20 cellular contexts compared by ENCODE assay signal in genomic region chr4:117156806-117157205, GRCh38.
"Had no signal": no experiment of that assay in that cellular context is flagged by ENCODE, and none has a peak within 500 bp of the region (broad histone marks: within the 10 kb centered on the region; RNA-seq: fewer than 3 reads in every experiment).

No MANE protein-coding gene starts in this region.

- H3K4me3 ChIP-seq: coronary artery, heart left ventricle, psoas muscle, sigmoid colon, skin epidermis, stomach, thoracic aorta, transverse colon had no signal

- H3K27ac ChIP-seq: coronary artery, heart left ventricle, neutrophil, psoas muscle, sigmoid colon, skin epidermis, stomach, thoracic aorta, transverse colon had no signal

- DNase-seq: effector CD4-positive, alpha-beta T cell; endodermal cell; heart left ventricle; hippocampal formation; left colon; left ventricle myocardium superior; naive thymus-derived CD4-positive, alpha-beta T cell; nephron progenitor cell; psoas muscle; retina; sigmoid colon; stimulated activated CD4-positive, alpha-beta T cell treated with anti-CD3 and anti-CD28 coated beads, Interleukin-12 subunit alpha, Interleukin-12 subunit beta, amount 100 ng/mL, for 4 hours; stimulated activated naive CD4-positive, alpha-beta T cell; stomach; substantia nigra; transverse colon had no signal

- ATAC-seq: heart left ventricle; left colon; left ventricle myocardium superior; naive thymus-derived CD4-positive, alpha-beta T cell; psoas muscle had no signal

- H3K4me1 ChIP-seq: heart left ventricle, psoas muscle, sigmoid colon, stomach, transverse colon had no signal

- H3K27me3 ChIP-seq: heart left ventricle, neutrophil, sigmoid colon, stomach, transverse colon had no signal

- H3K27ac Mint-ChIP-seq: endodermal cell; naive thymus-derived CD4-positive, alpha-beta T cell; nephron progenitor cell had no signal

- H3K36me3 ChIP-seq: heart left ventricle, neutrophil, sigmoid colon, stomach, thoracic aorta, transverse colon had no signal

- H3K4me3 Mint-ChIP-seq: endodermal cell; naive thymus-derived CD4-positive, alpha-beta T cell; nephron progenitor cell had no signal

- H3K27me3 Mint-ChIP-seq: naive thymus-derived CD4-positive, alpha-beta T cell had no signal

- H3K4me1 Mint-ChIP-seq: naive thymus-derived CD4-positive, alpha-beta T cell; nephron progenitor cell had no signal

- H3K9me3 ChIP-seq: heart left ventricle, neutrophil, psoas muscle, sigmoid colon, stomach, thoracic aorta, transverse colon had no signal
